1 cellular context compared by ENCODE assay signal in genomic region chr7:73841689-73842247, GRCh38.
TF ChIP-seq lines count a peak whose summit lies in the region.

No MANE protein-coding gene starts in this region.

TF ChIP-seq in HepG2, 621 proteins besides CTCF, POLR2A, EP300 and RAD21 (continues in another document):
- TF ChIP-seq ZIK1 (CRISPR knock-in tag; IDR thresholded peaks at IDR 0.05; ENCODE audit: borderline replicate concordance, low read depth): no peak
- TF ChIP-seq NFKB2 (CRISPR knock-in tag; IDR thresholded peaks at IDR 0.05; ENCODE audit: borderline replicate concordance): no peak
- TF ChIP-seq ZC3H4 (CRISPR knock-in tag; IDR thresholded peaks at IDR 0.05; ENCODE audit: borderline replicate concordance): no peak
- TF ChIP-seq ZFY (CRISPR knock-in tag; IDR thresholded peaks at IDR 0.05): 0 out of 2 replicates have a peak, but pooled peaks have one; percentile 13
- no peak for TF ChIP-seq ZSCAN21 (CRISPR knock-in tag; IDR thresholded peaks at IDR 0.05; ENCODE audit: borderline replicate concordance)
- TF ChIP-seq TAF1 (CRISPR knock-in tag; IDR thresholded peaks at IDR 0.05): no peak
- TF ChIP-seq ZBTB49 (CRISPR knock-in tag; IDR thresholded peaks at IDR 0.05; ENCODE audit: borderline replicate concordance): no peak
- TF ChIP-seq ARID5B (CRISPR knock-in tag; IDR thresholded peaks at IDR 0.05): no peak
- no peak for TF ChIP-seq ZNF264 (CRISPR knock-in tag; IDR thresholded peaks at IDR 0.05)
- TF ChIP-seq ZNF280B (CRISPR knock-in tag; IDR thresholded peaks at IDR 0.05; ENCODE audit: borderline replicate concordance): no peak
- no peak for TF ChIP-seq RBAK (CRISPR knock-in tag; IDR thresholded peaks at IDR 0.05)
- TF ChIP-seq PTBP1 (IDR thresholded peaks at IDR 0.05; ENCODE audit: low read depth, low read length, poor library complexity, severe bottlenecking): peak; percentile 13
- no peak for TF ChIP-seq SNRNP70 (IDR thresholded peaks at IDR 0.05; ENCODE audit: low read depth, low read length)
- TF ChIP-seq ZNF724P (CRISPR knock-in tag; IDR thresholded peaks at IDR 0.05; ENCODE audit: borderline replicate concordance): no peak
- no peak for TF ChIP-seq NFKBIZ (CRISPR knock-in tag; IDR thresholded peaks at IDR 0.05)
- TF ChIP-seq ZNF367 (CRISPR knock-in tag; IDR thresholded peaks at IDR 0.05; ENCODE audit: borderline replicate concordance): no peak
- TF ChIP-seq CC2D1A (CRISPR knock-in tag; IDR thresholded peaks at IDR 0.05): no peak
- no peak for TF ChIP-seq SNAPC5 (CRISPR knock-in tag; IDR thresholded peaks at IDR 0.05; ENCODE audit: borderline replicate concordance)
- TF ChIP-seq ZFP41 (CRISPR knock-in tag; IDR thresholded peaks at IDR 0.05; ENCODE audit: borderline replicate concordance): no peak
- no peak for TF ChIP-seq ZSCAN31 (CRISPR knock-in tag; IDR thresholded peaks at IDR 0.05; ENCODE audit: low read depth)
- no peak for TF ChIP-seq NR3C1 (CRISPR knock-in tag; IDR thresholded peaks at IDR 0.05)
- TF ChIP-seq ZNF792 (CRISPR knock-in tag; IDR thresholded peaks at IDR 0.05): no peak
- TF ChIP-seq ZBTB7B (CRISPR knock-in tag; IDR thresholded peaks at IDR 0.05): no peak; the same call in 1 of the 2 replicates
- TF ChIP-seq RFX1 (IDR thresholded peaks at IDR 0.05): no peak
- TF ChIP-seq ZNF773 (CRISPR knock-in tag; IDR thresholded peaks at IDR 0.05; ENCODE audit: borderline replicate concordance): no peak
- TF ChIP-seq NR2F2 (IDR thresholded peaks at IDR 0.05; ENCODE audit: borderline replicate concordance, low read depth): 0 out of 2 replicates have a peak, but pooled peaks have one; percentile 15
- no peak for TF ChIP-seq ISX (CRISPR knock-in tag; conservative IDR thresholded peaks at IDR 0.05)
- no peak for TF ChIP-seq ZNF460 (CRISPR knock-in tag; IDR thresholded peaks at IDR 0.05; ENCODE audit: borderline replicate concordance)
- no peak for TF ChIP-seq ZMAT3 (CRISPR knock-in tag; conservative IDR thresholded peaks at IDR 0.05)
- no peak for TF ChIP-seq SMYD3 (CRISPR knock-in tag; IDR thresholded peaks at IDR 0.05)
- no peak for TF ChIP-seq E2F1 (CRISPR knock-in tag; IDR thresholded peaks at IDR 0.05)
- no peak for TF ChIP-seq ZNF652 (CRISPR knock-in tag; IDR thresholded peaks at IDR 0.05; ENCODE audit: borderline replicate concordance, low read depth)
- TF ChIP-seq ARHGAP35 (CRISPR knock-in tag; IDR thresholded peaks at IDR 0.05; ENCODE audit: borderline replicate concordance): no peak
- no peak for TF ChIP-seq IKZF1 (IDR thresholded peaks at IDR 0.05)
- no peak for TF ChIP-seq ATF5 (CRISPR knock-in tag; IDR thresholded peaks at IDR 0.05; ENCODE audit: low read depth)
- TF ChIP-seq TCF12 (IDR thresholded peaks at IDR 0.05): no peak
- TF ChIP-seq TCF12 (CRISPR knock-in tag; IDR thresholded peaks at IDR 0.05): no peak
- peak; percentile 67 for TF ChIP-seq NR2F6 (IDR thresholded peaks at IDR 0.05)
- TF ChIP-seq NR2F6 (CRISPR knock-in tag; IDR thresholded peaks at IDR 0.05): peak; percentile 54
- TF ChIP-seq ZNF282 (IDR thresholded peaks at IDR 0.05; ENCODE audit: partially characterized antibody): no peak
- 0 out of 2 replicates have a peak, but pooled peaks have one; percentile 27 for TF ChIP-seq PITX1 (CRISPR knock-in tag; IDR thresholded peaks at IDR 0.05)
- TF ChIP-seq ERF (CRISPR knock-in tag; IDR thresholded peaks at IDR 0.05): no peak
- TF ChIP-seq SPEN (CRISPR knock-in tag; IDR thresholded peaks at IDR 0.05; ENCODE audit: low read depth): no peak
- no peak for TF ChIP-seq CCAR2 (optimal IDR thresholded peaks at IDR 0.05; ENCODE audit: low read depth, low read length)
- TF ChIP-seq AGO2 (optimal IDR thresholded peaks at IDR 0.05; ENCODE audit: low read depth, low read length): peak; percentile 21
- TF ChIP-seq ISL2 (CRISPR knock-in tag; IDR thresholded peaks at IDR 0.05): no peak
- TF ChIP-seq JUNB (CRISPR knock-in tag; IDR thresholded peaks at IDR 0.05; ENCODE audit: borderline replicate concordance): no peak
- no peak for TF ChIP-seq THRA (CRISPR knock-in tag; IDR thresholded peaks at IDR 0.05; ENCODE audit: borderline replicate concordance)
- peak; percentile 82 for TF ChIP-seq ZBTB33 (CRISPR knock-in tag; IDR thresholded peaks at IDR 0.05)
- no peak for TF ChIP-seq NFE2L2 (IDR thresholded peaks at IDR 0.05; ENCODE audit: low read length)
- no peak for TF ChIP-seq DMTF1 (CRISPR knock-in tag; IDR thresholded peaks at IDR 0.05)
- no peak for TF ChIP-seq YEATS2 (CRISPR knock-in tag; IDR thresholded peaks at IDR 0.05; ENCODE audit: borderline replicate concordance)
- peak; percentile 8; the same call in 1 of the 2 replicates for TF ChIP-seq KDM5B (CRISPR knock-in tag; IDR thresholded peaks at IDR 0.05; ENCODE audit: borderline replicate concordance)
- TF ChIP-seq ZNF496 (CRISPR knock-in tag; IDR thresholded peaks at IDR 0.05; ENCODE audit: insufficient replicate concordance): no peak
- no peak for TF ChIP-seq NR1H2 (CRISPR knock-in tag; IDR thresholded peaks at IDR 0.05; ENCODE audit: borderline replicate concordance, low read depth)
- TF ChIP-seq MXD3 (CRISPR knock-in tag; IDR thresholded peaks at IDR 0.05): no peak
- no peak for TF ChIP-seq ZNF713 (CRISPR knock-in tag; IDR thresholded peaks at IDR 0.05)
- no peak for TF ChIP-seq GTF2F1 (IDR thresholded peaks at IDR 0.05; ENCODE audit: low read length)
- TF ChIP-seq ADNP (CRISPR knock-in tag; IDR thresholded peaks at IDR 0.05): no peak
- TF ChIP-seq ZNF24 (IDR thresholded peaks at IDR 0.05): no peak
